ENCODE assay signal across 1 cellular context in genomic region chr3:135217730-135218129, GRCh38.
TF ChIP-seq lines count a peak whose summit lies in the region.

No MANE protein-coding gene starts in this region.

TF ChIP-seq in H1, 55 proteins besides CTCF, POLR2A, EP300 and RAD21 (continued from another document):
- TF ChIP-seq NRF1 (IDR thresholded peaks at IDR 0.05; ENCODE audit: low read depth, low read length), result no peak
- no peak for TF ChIP-seq SP2 (IDR thresholded peaks at IDR 0.05; ENCODE audit: low read length)
